23 cellular contexts compared by ENCODE assay signal in genomic region chr13:50645092-50645491, GRCh38.
DNase-seq lines count a peak whose midpoint lies in the region; ATAC-seq and TF ChIP-seq lines count a peak whose summit lies in the region.
"Had no signal": no experiment of that assay in that cellular context is flagged by ENCODE, and none has a peak within 500 bp of the region (broad histone marks: within the 10 kb centered on the region; RNA-seq: fewer than 3 reads in every experiment).

No MANE protein-coding gene starts in this region.

- no peaks in the 10 kb centered on the region for H3K4me1 Mint-ChIP-seq in T-helper 17 cell

- peak; percentile 73 for DNase-seq in EL
- DNase-seq in RPMI7951 (ENCODE audit: low read depth) = peak; percentile 67
- peak; percentile 80 for DNase-seq in choroid plexus epithelial cell (ENCODE audit: low read depth)
- DNase-seq in non-pigmented ciliary epithelial cell (ENCODE audit: low read depth) = peak; percentile 77
- no peak for DNase-seq in NCI-H1436 (lab: John Stamatoyannopoulos, UW)
- DNase-seq in T-helper 17 cell = no peak
- no peak for DNase-seq in mesenteric fat pad (ENCODE audit: low spot score)
- DNase-seq: activated B cell treated with CpG ODN at 0.5 μM for 24 hours; activated CD8-positive, alpha-beta T cell treated with anti-CD3 and anti-CD28 coated beads, Interleukin-2, amount 10 ng/mL, durations not matched to agents 7 days and 5 days; activated naive CD4-positive, alpha-beta T cell treated with Interleukin-2 at 50 U/mL for 16 hours; activated T-cell treated with anti-CD3 and anti-CD28 coated beads, Interleukin-2, amount 50 U/mL, for 24 hours; body of pancreas; CD4-positive, alpha-beta T cell; left cardiac atrium; NCI-H1092 treated with DMSO at 0.1 percent for 48 hours; NCI-H2107; NCI-H526 treated with DMSO at 0.1 percent for 48 hours; psoas muscle; SIG-M5; small intestine; stimulated activated CD4-positive, alpha-beta T cell treated with anti-CD3 and anti-CD28 coated beads, Interleukin-4, amount 100 ng/mL, for 24 hours; uterus had no signal

- no peak overlapping the region for H3K4me3 ChIP-seq in choroid plexus epithelial cell (ENCODE audit: low read depth, low read length)
- H3K4me3 ChIP-seq: body of pancreas, psoas muscle, uterus had no signal

- H3K27ac Mint-ChIP-seq in T-helper 17 cell = no peak overlapping the region
- H3K27ac Mint-ChIP-seq: activated B cell treated with CpG ODN at 0.5 μM for 24 hours; activated CD8-positive, alpha-beta T cell treated with anti-CD3 and anti-CD28 coated beads, Interleukin-2, amount 10 ng/mL, durations not matched to agents 7 days and 5 days; activated T-cell treated with anti-CD3 and anti-CD28 coated beads, Interleukin-2, amount 50 U/mL, for 24 hours; CD4-positive, alpha-beta T cell had no signal

- TF ChIP-seq CTCF in choroid plexus epithelial cell (conservative IDR thresholded peaks at IDR 0.05; ENCODE audit: low read depth, low read length) = no peak

- no peaks in the 10 kb centered on the region for H3K27me3 Mint-ChIP-seq in T-helper 17 cell
- H3K27me3 Mint-ChIP-seq: activated B cell treated with CpG ODN at 0.5 μM for 24 hours; CD4-positive, alpha-beta T cell had no signal

- H3K36me3 Mint-ChIP-seq in T-helper 17 cell (ENCODE audit: low read depth) = peaks cover 5% of the 10 kb centered on the region

- H3K9me3 ChIP-seq in T-helper 17 cell (ENCODE audit: control insufficient read depth, low read length, poor library complexity, severe bottlenecking) = no peaks in the 10 kb centered on the region
- H3K9me3 ChIP-seq: body of pancreas, psoas muscle, uterus had no signal

- ATAC-seq in GM19397 (IDR thresholded peaks at IDR 0.05; ENCODE audit: unreplicated experiment) = no peak
- ATAC-seq in T-helper 17 cell = no peak
- ATAC-seq: activated CD8-positive, alpha-beta T cell treated with anti-CD3 and anti-CD28 coated beads, Interleukin-2, amount 10 ng/mL, durations not matched to agents 7 days and 5 days; body of pancreas; left cardiac atrium; psoas muscle had no signal

- H3K4me3 Mint-ChIP-seq in T-helper 17 cell = no peak overlapping the region
- H3K4me3 Mint-ChIP-seq: activated B cell treated with CpG ODN at 0.5 μM for 24 hours; activated CD8-positive, alpha-beta T cell treated with anti-CD3 and anti-CD28 coated beads, Interleukin-2, amount 10 ng/mL, durations not matched to agents 7 days and 5 days; activated T-cell treated with anti-CD3 and anti-CD28 coated beads, Interleukin-2, amount 50 U/mL, for 24 hours; CD4-positive, alpha-beta T cell had no signal

Comparison
In these comparisons a context has a peak if more than half of its experiments do, and no peak if none do; other contexts are left out.
1. DNase-seq: peak in EL (single experiment), RPMI7951 (single experiment), choroid plexus epithelial cell (single experiment) and non-pigmented ciliary epithelial cell (single experiment); none in NCI-H1436 (single experiment), T-helper 17 cell (0 of 3) and mesenteric fat pad (single experiment).